Comparison of ENCODE assay signal across 2 cellular contexts in genomic region chr16:81731636-81732035, GRCh38.
TF ChIP-seq lines count a peak whose summit lies in the region.

No MANE protein-coding gene starts in this region.

TF ChIP-seq in H1, 55 proteins besides CTCF, POLR2A, EP300 and RAD21:
- TF ChIP-seq POLR2AphosphoS5 (IDR thresholded peaks at IDR 0.05; ENCODE audit: low read depth, low read length) (no peak), EGR1 (IDR thresholded peaks at IDR 0.05; ENCODE audit: borderline replicate concordance, low read depth, low read length) (no peak), BRCA1 (IDR thresholded peaks at IDR 0.05; ENCODE audit: low read depth, low read length) (no peak), HDAC6 (IDR thresholded peaks at IDR 0.05; ENCODE audit: low read depth, low read length) (no peak)
TF ChIP-seq in H1: peak in this region for 0.

TF ChIP-seq in SK-N-SH, 30 proteins besides CTCF, POLR2A, EP300 and RAD21:
- no peak for TF ChIP-seq FOXM1 (IDR thresholded peaks at IDR 0.05; ENCODE audit: low read depth)
- no peak for TF ChIP-seq MAX (IDR thresholded peaks at IDR 0.05; ENCODE audit: low read depth)
- TF ChIP-seq TAF1 (IDR thresholded peaks at IDR 0.05; ENCODE audit: borderline replicate concordance, low read depth, low read length): no peak
- TF ChIP-seq POLR2AphosphoS5 (IDR thresholded peaks at IDR 0.05; ENCODE audit: low read depth, low read length): no peak
- no peak for TF ChIP-seq ZBTB33 (IDR thresholded peaks at IDR 0.05; ENCODE audit: borderline replicate concordance, low read depth)
- TF ChIP-seq FOSL2 (IDR thresholded peaks at IDR 0.05; ENCODE audit: borderline replicate concordance, low read depth): no peak
- no peak for TF ChIP-seq FOXJ3 (CRISPR knock-in tag; IDR thresholded peaks at IDR 0.05)
- TF ChIP-seq GABPA (IDR thresholded peaks at IDR 0.05; ENCODE audit: low read depth): no peak
- TF ChIP-seq IRF3 (IDR thresholded peaks at IDR 0.05; ENCODE audit: low read depth, low read length): no peak
- TF ChIP-seq RFX5 (IDR thresholded peaks at IDR 0.05; ENCODE audit: low read length): no peak
- no peak for TF ChIP-seq NRF1 (IDR thresholded peaks at IDR 0.05; ENCODE audit: low read depth, low read length)
- TF ChIP-seq GATA2 (CRISPR knock-in tag; IDR thresholded peaks at IDR 0.05): no peak
- TF ChIP-seq USF2 (IDR thresholded peaks at IDR 0.05; ENCODE audit: borderline replicate concordance, low read depth, low read length): no peak
- TF ChIP-seq RCOR1 (IDR thresholded peaks at IDR 0.05; ENCODE audit: low read length): no peak
- no peak for TF ChIP-seq SMC3 (IDR thresholded peaks at IDR 0.05; ENCODE audit: low read depth, low read length)
